ENCODE assay signal across 19 cellular contexts in the genomic region with DNA sequence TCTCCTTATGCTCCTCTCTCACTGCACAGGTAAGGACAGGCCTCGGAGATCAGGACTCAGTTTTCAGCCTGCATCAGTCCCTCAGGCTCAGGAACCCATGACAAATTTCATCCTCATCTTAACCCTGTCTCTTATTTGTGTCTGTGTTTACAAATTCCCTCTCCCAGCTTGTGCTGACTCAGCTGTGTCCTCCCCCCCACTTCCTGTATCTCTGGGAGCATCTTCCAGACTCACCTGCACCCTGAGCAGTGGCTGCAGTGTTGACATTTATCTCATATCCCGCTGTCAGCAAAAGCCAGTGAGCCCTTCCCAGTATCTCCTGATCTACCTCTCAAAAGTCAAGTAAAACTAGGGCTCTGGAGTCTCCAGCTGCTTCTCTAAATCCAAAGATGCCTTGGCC.
DNase-seq lines count a peak whose midpoint lies in the region; ATAC-seq, FAIRE-seq and TF ChIP-seq lines count a peak whose summit lies in the region.
"Had no signal": no experiment of that assay in that cellular context is flagged by ENCODE, and none has a peak within 500 bp of the region (broad histone marks: within the 10 kb centered on the region; RNA-seq: fewer than 3 reads in every experiment).

No MANE protein-coding gene starts in this region.

- intact Hi-C loops in HepG2 (cut with micrococcal nuclease; ENCODE audit: unreplicated experiment) (no loop called here), right lobe of liver (cut with DNase I) (no loop called here), OCI-LY7 (cut with micrococcal nuclease; ENCODE audit: unreplicated experiment) (no loop called here), left colon (cut with DNase I, micrococcal nuclease) (no loop called here)

- DNase-seq in HepG2 (ENCODE audit: low spot score) (no peak), right lobe of liver (no peak), OCI-LY7 (ENCODE audit: low spot score) (no peak), left colon (no peak), NCI-H1436 (lab: John Stamatoyannopoulos, UW) (no peak), AG20443 (ENCODE audit: low spot score) (no peak)
- DNase-seq: EL; GOT3; KBM-7; NCI-H1417; NCI-H2029; NCI-H345; NK-92 treated with Interleukin-12 subunit alpha and Interleukin-12 subunit beta, amount 100 ng/mL, for 24 hours; SHP77 had no signal

- H3K9ac ChIP-seq in HepG2 (ENCODE audit: insufficient read depth, low read depth, low read length) (no peak overlapping the region), endocrine pancreas (ENCODE audit: control insufficient read depth, insufficient read depth, low read length) (peak overlapping the region; percentile 51)

- no peaks in the 10 kb centered on the region for H3K9me3 ChIP-seq in HepG2 (ENCODE audit: low read length)
- H3K9me3 ChIP-seq in right lobe of liver = no peaks in the 10 kb centered on the region
- H3K9me3 ChIP-seq in OCI-LY7 (ENCODE audit: low read length) = no peaks in the 10 kb centered on the region
- no peaks in the 10 kb centered on the region for H3K9me3 ChIP-seq in endocrine pancreas (ENCODE audit: control insufficient read depth, low read length)

- no peaks in the 10 kb centered on the region for H3K9me2 ChIP-seq in OCI-LY7 (ENCODE audit: insufficient read depth, low read length)

- H3K4me1 ChIP-seq in HepG2 (ENCODE audit: insufficient read depth, low read length) (peaks cover 12% of the 10 kb centered on the region), right lobe of liver (no peaks in the 10 kb centered on the region), OCI-LY7 (ENCODE audit: insufficient read depth, low read length, poor library complexity, severe bottlenecking) (peaks cover 41% of the 10 kb centered on the region), endocrine pancreas (ENCODE audit: control insufficient read depth, insufficient read depth, low read length) (peaks cover 13% of the 10 kb centered on the region)

- no peak for ATAC-seq in HepG2
- no peak for ATAC-seq in right lobe of liver
- no peak for ATAC-seq in left colon

- H3K27ac ChIP-seq in HepG2 (ENCODE audit: extremely low read length, insufficient read depth, low read length) (no peak overlapping the region), right lobe of liver (no peak overlapping the region), OCI-LY7 (ENCODE audit: low read depth, low read length, poor library complexity, severe bottlenecking) (no peak overlapping the region)
- H3K27ac ChIP-seq: C4-2B, SK-N-MC had no signal

- H3K4me3 ChIP-seq in HepG2 (replicated peaks in 1 of 3; ENCODE audit: insufficient read depth in 1 of 3, low read depth in 2 of 3, low read length in 3 of 3) = no peak overlapping the region
- H3K4me3 ChIP-seq in right lobe of liver = no peak overlapping the region
- peak overlapping the region; percentile 23 for H3K4me3 ChIP-seq in OCI-LY7 (ENCODE audit: low read depth, low read length, poor library complexity, severe bottlenecking)
- peak overlapping the region; percentile 85 for H3K4me3 ChIP-seq in endocrine pancreas (ENCODE audit: control insufficient read depth, insufficient read depth, low read length)
- H3K4me3 ChIP-seq: SK-N-MC had no signal

- BruUV-seq in HepG2 (replicated peaks; lab: Mats Ljungman, UMichigan) (no TSS peak), OCI-LY7 (replicated peaks; lab: Mats Ljungman, UMichigan) (no TSS peak)

- FAIRE-seq in HepG2 (lab: Jason Lieb, UNC) = no peak
- FAIRE-seq: GM12891, RCC 7860 had no signal

- peaks cover 0 to 14% of the 10 kb centered on the region in 2 experiments; a peak in 2 of 5 replicates for H3K27me3 ChIP-seq in HepG2 (ENCODE audit: control insufficient read depth in 1 of 2, insufficient read depth in 2 of 2, low read length in 2 of 2)
- H3K27me3 ChIP-seq in right lobe of liver = no peaks in the 10 kb centered on the region
- H3K27me3 ChIP-seq in endocrine pancreas (ENCODE audit: control insufficient read depth, insufficient read depth, low read length) = no peaks in the 10 kb centered on the region

- POLR2A ChIA-PET in HepG2 (lab: Yijun Ruan, JAX) (no interaction called here), OCI-LY7 (lab: Charles Lee) (interaction anchor here (9.4 kb wide), 1 partner anchor 12 kb away, joined by 148 read pairs; no protein-coding TSS in a partner anchor)

- H2AFZ ChIP-seq in HepG2 (ENCODE audit: low read length) (no peak overlapping the region), OCI-LY7 (ENCODE audit: low read length) (peak overlapping the region; percentile 40; the same call in 1 of the 2 replicates)

- TF ChIP-seq RAD21 in HepG2 (CRISPR knock-in tag; IDR thresholded peaks at IDR 0.05) = no peak

- 18% methylated on average over 2 of the region's 2 CpGs for WGBS in HepG2 (ENCODE audit: low lambda C conversion rate)
- 29% methylated on average over 2 of the region's 2 CpGs for whole genome bisulfite sequencing in right lobe of liver (ENCODE audit: insufficient coverage, low coverage, low lambda C conversion rate, missing lambda C conversion rate)

- CTCF ChIA-PET in HepG2 (lab: Yijun Ruan, JAX; ENCODE audit: low intra/inter-chr PET ratio, low total read pairs) (no interaction called here), OCI-LY7 (lab: Charles Lee; ENCODE audit: unreplicated experiment) (interaction anchor here (1.7 kb wide), 1 partner anchor 8 kb away, joined by 5 read pairs; no protein-coding TSS in a partner anchor)

- in situ Hi-C loops in HepG2 (cut with HindIII; ENCODE audit: extremely low pct_ligation_motif_present, low pct_unique_long_range_greater_than_20kb) = no loop called here

- no peak overlapping the region for H3K4me2 ChIP-seq in HepG2 (ENCODE audit: low read depth, low read length)
- peak overlapping the region; percentile 50 for H3K4me2 ChIP-seq in OCI-LY7 (ENCODE audit: low read length)

- TF ChIP-seq CTCF in HepG2 (CRISPR knock-in tag; IDR thresholded peaks at IDR 0.05) (no peak), right lobe of liver (IDR thresholded peaks at IDR 0.05) (no peak), OCI-LY7 (conservative IDR thresholded peaks at IDR 0.05; ENCODE audit: low read length) (no peak)

- H4K20me1 ChIP-seq in HepG2 (ENCODE audit: insufficient read depth, low read length) (no peaks in the 10 kb centered on the region), OCI-LY7 (ENCODE audit: insufficient read depth, low read length) (no peaks in the 10 kb centered on the region)

- no peak for TF ChIP-seq POLR2A in HepG2 (IDR thresholded peaks at IDR 0.05; ENCODE audit: insufficient read depth in 1 of 2, low read depth in 2 of 2, low read length in 2 of 2)
- TF ChIP-seq POLR2A in right lobe of liver (IDR thresholded peaks at IDR 0.05) = no peak

- H3K79me2 ChIP-seq in HepG2 (ENCODE audit: insufficient read depth, low read length) (no peaks in the 10 kb centered on the region), OCI-LY7 (ENCODE audit: insufficient read depth, low read depth, low read length) (no peaks in the 10 kb centered on the region)

- TF ChIP-seq EP300 in HepG2 (IDR thresholded peaks at IDR 0.05; ENCODE audit: low read depth in 2 of 2, low read length in 2 of 2) (no peak), HepG2 (CRISPR knock-in tag; IDR thresholded peaks at IDR 0.05; ENCODE audit: borderline replicate concordance) (no peak)

- H3K36me3 ChIP-seq in HepG2 (replicated peaks in 1 of 2; ENCODE audit: control insufficient read depth in 1 of 2, insufficient read depth in 2 of 2, low read length in 2 of 2) = no peaks in the 10 kb centered on the region
- H3K36me3 ChIP-seq in right lobe of liver = no peaks in the 10 kb centered on the region
- no peaks in the 10 kb centered on the region for H3K36me3 ChIP-seq in OCI-LY7 (ENCODE audit: insufficient read depth, low read length)
- no peaks in the 10 kb centered on the region for H3K36me3 ChIP-seq in endocrine pancreas (ENCODE audit: control insufficient read depth, insufficient read depth, low read length)

TF ChIP-seq in HepG2, 621 proteins besides CTCF, POLR2A, EP300 and RAD21:
- TF ChIP-seq, protein P1, sequence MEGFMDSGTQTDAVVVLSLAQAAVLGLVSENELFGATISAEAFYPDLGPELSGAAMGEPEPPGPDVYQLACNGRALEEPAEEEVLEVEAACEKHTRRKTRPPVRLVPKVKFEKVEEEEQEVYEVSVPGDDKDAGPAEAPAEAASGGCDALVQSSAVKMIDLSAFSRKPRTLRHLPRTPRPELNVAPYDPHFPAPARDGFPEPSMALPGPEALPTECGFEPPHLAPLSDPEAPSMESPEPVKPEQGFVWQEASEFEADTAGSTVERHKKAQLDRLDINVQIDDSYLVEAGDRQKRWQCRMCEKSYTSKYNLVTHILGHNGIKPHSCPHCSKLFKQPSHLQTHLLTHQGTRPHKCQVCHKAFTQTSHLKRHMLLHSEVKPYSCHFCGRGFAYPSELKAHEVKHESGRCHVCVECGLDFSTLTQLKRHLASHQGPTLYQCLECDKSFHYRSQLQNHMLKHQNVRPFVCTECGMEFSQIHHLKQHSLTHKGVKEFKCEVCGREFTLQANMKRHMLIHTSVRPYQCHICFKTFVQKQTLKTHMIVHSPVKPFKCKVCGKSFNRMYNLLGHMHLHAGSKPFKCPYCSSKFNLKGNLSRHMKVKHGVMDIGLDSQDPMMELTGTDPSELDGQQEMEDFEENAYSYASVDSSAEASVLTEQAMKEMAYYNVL (CRISPR knock-in tag; IDR thresholded peaks at IDR 0.05; ENCODE audit: borderline replicate concordance) = no peak
- TF ChIP-seq MAFK (conservative IDR thresholded peaks at IDR 0.05 in 1 of 2, IDR thresholded peaks at IDR 0.05 in 1 of 2; ENCODE audit: low read length in 2 of 2) = peak; percentile 75 to 85
- TF ChIP-seq MAFF (IDR thresholded peaks at IDR 0.05; ENCODE audit: low read depth, low read length) = peak; percentile 63

Comparison
In these comparisons a context has a peak if more than half of its experiments do, and no peak if none do; other contexts are left out.
1. H3K4me3 ChIP-seq: peak in OCI-LY7 (single experiment) and endocrine pancreas (single experiment); none in HepG2 (0 of 3) and right lobe of liver (0 of 3).